In genomic region chr2:27261926-27262298, GRCh38 we compare ENCODE assay signal across 9 cellular contexts. TPM values are rescaled to one million over a fixed set of nuclear protein-coding genes. Genes with fewer than 3 reads are reported as not detected.
A peak's percentile ranks its signal among the peaks of the same experiment; 100 is the strongest.
DNase-seq lines count a peak whose midpoint lies in the region; ATAC-seq and TF ChIP-seq lines count a peak whose summit lies in the region.
"Had no signal": no experiment of that assay in that cellular context is flagged by ENCODE, and none has a peak within 500 bp of the region (broad histone marks: within the 10 kb centered on the region; RNA-seq: fewer than 3 reads in every experiment).

No MANE protein-coding gene starts in this region.

- peaks cover 23 to 38% (median 36%) of the 10 kb centered on the region in 10 experiments for H3K4me1 ChIP-seq in BLaER1 treated with 17β-estradiol and CSF1 and Interleukin-3, amounts not matched to agents 10 nM and 100 nM
- H3K4me1 ChIP-seq in HEK293 (ENCODE audit: control insufficient read depth, insufficient read depth, low read length), result peaks cover 9% of the 10 kb centered on the region

- peak overlapping the region; percentile 97 to 99 (median 98) for H3K4me2 ChIP-seq in BLaER1 treated with 17β-estradiol and CSF1 and Interleukin-3, amounts not matched to agents 10 nM and 100 nM

- CTCF ChIA-PET in HEK293 (lab: Yijun Ruan, JAX), result interaction anchor here (1.1 to 6.2 kb wide), 2 partner anchors 11 to 19 kb away, joined by 3 to 96 read pairs; partner anchors contain the start of gene TRIM54

- no peaks in the 10 kb centered on the region for H3K36me3 ChIP-seq in BLaER1 treated with 17β-estradiol and CSF1 and Interleukin-3, amounts not matched to agents 10 nM and 100 nM
- peaks cover 0 to 11% of the 10 kb centered on the region in 2 experiments; a peak in 1 of 3 replicates for H3K36me3 ChIP-seq in HEK293 (ENCODE audit: control insufficient read depth in 2 of 2, insufficient read depth in 1 of 2, low read length in 2 of 2)

- peaks cover 26% of the 10 kb centered on the region for H3K4me1 Mint-ChIP-seq in central memory CD8-positive, alpha-beta T cell
- peaks cover 15% of the 10 kb centered on the region for H3K4me1 Mint-ChIP-seq in neural crest cell

- peak overlapping the region in 7 of 11 experiments; percentile 38 to 65 (median 63); a peak in 12 of 22 replicates for H3K9ac ChIP-seq in BLaER1 treated with 17β-estradiol and CSF1 and Interleukin-3, amounts not matched to agents 10 nM and 100 nM

- peak overlapping the region; percentile 50 for H3K4me3 Mint-ChIP-seq in central memory CD8-positive, alpha-beta T cell
- peak overlapping the region; percentile 77 for H3K4me3 Mint-ChIP-seq in neural crest cell

- POLR2A ChIA-PET in HEK293 (lab: Yijun Ruan, JAX), result no interaction called here

- H3K36me3 Mint-ChIP-seq in central memory CD8-positive, alpha-beta T cell (ENCODE audit: insufficient read depth), result no peaks in the 10 kb centered on the region
- peaks cover 3% of the 10 kb centered on the region for H3K36me3 Mint-ChIP-seq in neural crest cell (ENCODE audit: low read depth)

- peaks cover 0 to 63% (median 34%) of the 10 kb centered on the region in 11 experiments; a peak in 19 of 22 replicates for H4K20me1 ChIP-seq in BLaER1 treated with 17β-estradiol and CSF1 and Interleukin-3, amounts not matched to agents 10 nM and 100 nM

- H3K9me3 Mint-ChIP-seq in central memory CD8-positive, alpha-beta T cell, result no peaks in the 10 kb centered on the region
- H3K9me3 Mint-ChIP-seq in neural crest cell, result no peaks in the 10 kb centered on the region

- DNase-seq in central memory CD8-positive, alpha-beta T cell (ENCODE audit: low spot score in 2 of 2), result no peak
- DNase-seq in neural crest cell (ENCODE audit: low read depth, low spot score) (no peak), glomerular visceral epithelial cell (ENCODE audit: extremely low spot score) (no peak), 8988T (no peak), CD1c-positive myeloid dendritic cell (ENCODE audit: extremely low spot score) (no peak)
- DNase-seq: KG1 had no signal

- H3K27ac ChIP-seq in BLaER1 treated with 17β-estradiol and CSF1 and Interleukin-3, amounts not matched to agents 10 nM and 100 nM, result no peak overlapping the region
- H3K27ac ChIP-seq in HEK293 (ENCODE audit: extremely low read depth, low read depth, low read length), result peak overlapping the region; percentile 60; the same call in 1 of the 2 replicates

- TF ChIP-seq CTCF in HEK293 (tag by site-specific recombination; IDR thresholded peaks at IDR 0.05), result no peak
- no peak for TF ChIP-seq CTCF in neural crest cell (conservative IDR thresholded peaks at IDR 0.05)

- H3K27me3 Mint-ChIP-seq in central memory CD8-positive, alpha-beta T cell, result peaks cover 71% of the 10 kb centered on the region
- peaks cover 44% of the 10 kb centered on the region for H3K27me3 Mint-ChIP-seq in neural crest cell (ENCODE audit: low read depth)

- no peak for ATAC-seq in central memory CD8-positive, alpha-beta T cell (replicated peaks; ENCODE audit: extremely low read depth, poor library complexity, severe bottlenecking)
- ATAC-seq in GM21360 (IDR thresholded peaks at IDR 0.05; ENCODE audit: unreplicated experiment), result no peak

- peaks cover 84 to 99% (median 97%) of the 10 kb centered on the region in 11 experiments for H3K27me3 ChIP-seq in BLaER1 treated with 17β-estradiol and CSF1 and Interleukin-3, amounts not matched to agents 10 nM and 100 nM

- H3K9me3 ChIP-seq in BLaER1 treated with 17β-estradiol and CSF1 and Interleukin-3, amounts not matched to agents 10 nM and 100 nM (replicated peaks in 1 of 11), result no peaks in the 10 kb centered on the region
- H3K9me3 ChIP-seq in HEK293 (ENCODE audit: control insufficient read depth, insufficient read depth, low read depth, low read length), result no peaks in the 10 kb centered on the region

- no peak overlapping the region for H3K27ac Mint-ChIP-seq in central memory CD8-positive, alpha-beta T cell (ENCODE audit: low read depth)
- H3K27ac Mint-ChIP-seq in neural crest cell (ENCODE audit: unreplicated experiment), result no peak overlapping the region

- H3K4me3 ChIP-seq in BLaER1 treated with 17β-estradiol and CSF1 and Interleukin-3, amounts not matched to agents 10 nM and 100 nM, result peak overlapping the region; percentile 53 to 74 (median 62)
- H3K4me3 ChIP-seq in HEK293 (ENCODE audit: low read depth, low read length), result peak overlapping the region; percentile 6

TF ChIP-seq in HEK293, 187 proteins besides CTCF, POLR2A, EP300 and RAD21:
- TF ChIP-seq ZNF670 (tag by site-specific recombination; IDR thresholded peaks at IDR 0.05; ENCODE audit: low read depth) (no peak), ZBTB11 (tag by site-specific recombination; conservative IDR thresholded peaks at IDR 0.05; ENCODE audit: low read depth) (no peak)

RNA-seq across cellular contexts. Expression of gene SLC30A3, which starts 0.9 kb away (rescaled TPM):
- total RNA-seq in neural crest cell, result 0.48 and 0.93 TPM in 2 replicates

RNA-seq across cellular contexts. Expression of gene DNAJC5G, which starts 13.3 kb away (rescaled TPM):
- total RNA-seq in neural crest cell, result not detected in 2 replicates

RNA-seq across cellular contexts. Expression of gene TRIM54, which starts 20.3 kb away (rescaled TPM):
- not detected in 2 replicates for total RNA-seq in neural crest cell

RNA-seq across cellular contexts. Expression of gene CAD, which starts 44.7 kb away (rescaled TPM):
- 117 and 127 TPM in 2 replicates for total RNA-seq in neural crest cell

RNA-seq across cellular contexts. Expression of gene UCN, which starts 46.3 kb away (rescaled TPM):
- total RNA-seq in neural crest cell, result 1.6 and 1.9 TPM in 2 replicates
